11 cellular contexts compared by ENCODE assay signal in genomic region chr20:31669876-31670275, GRCh38. TPM values are rescaled to one million over a fixed set of nuclear protein-coding genes. Genes with fewer than 3 reads are reported as not detected.
DNase-seq lines count a peak whose midpoint lies in the region; FAIRE-seq and TF ChIP-seq lines count a peak whose summit lies in the region.
"Had no signal": no experiment of that assay in that cellular context is flagged by ENCODE, and none has a peak within 500 bp of the region (broad histone marks: within the 10 kb centered on the region; RNA-seq: fewer than 3 reads in every experiment).

No MANE protein-coding gene starts in this region.

- H3K36me3 Mint-ChIP-seq in osteocyte (ENCODE audit: unreplicated experiment): peaks cover 21% of the 10 kb centered on the region
- peaks cover 10% of the 10 kb centered on the region for H3K36me3 Mint-ChIP-seq in glutamatergic neuron (ENCODE audit: unreplicated experiment)

- BruUV-seq in A673 (replicated peaks; lab: Mats Ljungman, UMichigan): no TSS peak

- DNase-seq in A673 (ENCODE audit: low spot score) (no peak), SJSA1 (ENCODE audit: low read depth in 1 of 2, low spot score in 2 of 2) (no peak), esophagus muscularis mucosa (ENCODE audit: extremely low spot score) (no peak), osteocyte (ENCODE audit: extremely low spot score, unreplicated experiment) (no peak), hippocampal formation (lab: John Stamatoyannopoulos, UW) (no peak), glutamatergic neuron (no peak), NK-92 (lab: John Stamatoyannopoulos, UW; ENCODE audit: unreplicated experiment) (no peak), small intestine (no peak)
- DNase-seq: activated effector memory CD4-positive, alpha-beta T cell treated with Interleukin-2 at 50 U/mL for 16 hours had no signal

- H3K36me3 ChIP-seq in A673 (ENCODE audit: insufficient read depth, low read length, poor library complexity, severe bottlenecking) (peaks cover 9% of the 10 kb centered on the region), SJSA1 (peaks cover 71% of the 10 kb centered on the region), esophagus muscularis mucosa (peaks cover 13 to 23% (median 19%) of the 10 kb centered on the region in 4 donors), small intestine (ENCODE audit: control insufficient read depth in 2 of 2, insufficient read depth in 2 of 2, low read length in 2 of 2) (peaks cover 0 to 7% of the 10 kb centered on the region in 2 donors)

- FAIRE-seq in small intestine (lab: Jason Lieb, UNC): no peak

- H3K27ac ChIP-seq in A673 (ENCODE audit: low read depth, low read length, poor library complexity, severe bottlenecking) (peak overlapping the region; percentile 5), SJSA1 (peak overlapping the region; percentile 53), esophagus muscularis mucosa (replicated peaks in 1 of 4) (peak overlapping the region; percentile 80 to 88 (median 86)), small intestine (ENCODE audit: low read depth in 1 of 2, low read length in 1 of 2) (peak overlapping the region in 1 of 2 donors; percentile 85)
- H3K27ac ChIP-seq: SK-N-MC had no signal

- no peak for TF ChIP-seq CTCF in A673 (conservative IDR thresholded peaks at IDR 0.05; ENCODE audit: low read depth, low read length)
- TF ChIP-seq CTCF in esophagus muscularis mucosa (IDR thresholded peaks at IDR 0.05): no peak
- no peak for TF ChIP-seq CTCF in osteocyte (IDR thresholded peaks at IDR 0.05)
- no peak for TF ChIP-seq CTCF in glutamatergic neuron (IDR thresholded peaks at IDR 0.05; ENCODE audit: partially characterized antibody, unreplicated experiment)

- POLR2A ChIA-PET in A673 (lab: Charles Lee; ENCODE audit: low non-redundant PET): no interaction called here

- CTCF ChIA-PET in A673 (lab: Charles Lee): interaction anchor here (0.8 kb wide), 1 partner anchor 8 kb away, joined by 6 read pairs; no protein-coding TSS in a partner anchor

- H3K4me1 Mint-ChIP-seq in osteocyte (ENCODE audit: unreplicated experiment): peaks cover 41% of the 10 kb centered on the region
- H3K4me1 Mint-ChIP-seq in glutamatergic neuron (ENCODE audit: low read depth, unreplicated experiment): peaks cover 14% of the 10 kb centered on the region

- intact Hi-C loops in A673 (cut with micrococcal nuclease; ENCODE audit: unreplicated experiment) (no loop called here), esophagus muscularis mucosa (cut with DNase I) (loop anchor here (5.0 kb wide), 1 partner anchor 37 kb away; no protein-coding TSS in a partner anchor)

- H3K27me3 Mint-ChIP-seq in osteocyte (ENCODE audit: unreplicated experiment) (no peaks in the 10 kb centered on the region), glutamatergic neuron (ENCODE audit: unreplicated experiment) (peaks cover 22% of the 10 kb centered on the region)

- TF ChIP-seq POLR2A in esophagus muscularis mucosa (IDR thresholded peaks at IDR 0.05; ENCODE audit: low read depth): no peak

- H3K4me3 ChIP-seq in A673 (ENCODE audit: low read depth, low read length, poor library complexity, severe bottlenecking) (no peak overlapping the region), SJSA1 (no peak overlapping the region), esophagus muscularis mucosa (no peak overlapping the region), small intestine (ENCODE audit: low read depth in 1 of 2, low read length in 2 of 2) (no peak overlapping the region)
- H3K4me3 ChIP-seq: SK-N-MC had no signal

- H3K27ac Mint-ChIP-seq in osteocyte (ENCODE audit: unreplicated experiment) (peak overlapping the region; percentile 68), glutamatergic neuron (ENCODE audit: unreplicated experiment) (no peak overlapping the region)

- H3K27me3 ChIP-seq in A673 (replicated peaks; ENCODE audit: insufficient read depth, low read depth, low read length, poor library complexity): no peaks in the 10 kb centered on the region
- H3K27me3 ChIP-seq in SJSA1 (replicated peaks): no peaks in the 10 kb centered on the region
- H3K27me3 ChIP-seq in esophagus muscularis mucosa: no peaks in the 10 kb centered on the region
- no peaks in the 10 kb centered on the region for H3K27me3 ChIP-seq in small intestine (ENCODE audit: control insufficient read depth in 2 of 2, insufficient read depth in 2 of 2, low read length in 2 of 2)

- H3K4me1 ChIP-seq in A673 (ENCODE audit: insufficient read depth, low read length, poor library complexity, severe bottlenecking): peaks cover 11% of the 10 kb centered on the region
- H3K4me1 ChIP-seq in SJSA1 (replicated peaks): peaks cover 53% of the 10 kb centered on the region
- peaks cover 94 to 100% (median 99%) of the 10 kb centered on the region in 4 donors for H3K4me1 ChIP-seq in esophagus muscularis mucosa
- H3K4me1 ChIP-seq in small intestine (ENCODE audit: control insufficient read depth in 2 of 2, insufficient read depth in 1 of 2, low read depth in 1 of 2, low read length in 1 of 2): peaks cover 4 to 10% of the 10 kb centered on the region in 2 donors

- H3K4me3 Mint-ChIP-seq in osteocyte (ENCODE audit: unreplicated experiment) (no peak overlapping the region), glutamatergic neuron (ENCODE audit: unreplicated experiment) (no peak overlapping the region)

- WGBS in esophagus muscularis mucosa: 69% methylated on average over 3 of the region's 3 CpGs
- 62 to 86% (median 70%) methylated on average over 3 of the region's 3 CpGs for WGBS in small intestine, 3 donors

- H3K9me3 Mint-ChIP-seq in osteocyte (ENCODE audit: unreplicated experiment): no peaks in the 10 kb centered on the region
- peaks cover 10% of the 10 kb centered on the region for H3K9me3 Mint-ChIP-seq in glutamatergic neuron (ENCODE audit: unreplicated experiment)

- H3K9me3 ChIP-seq in A673 (ENCODE audit: low read depth, low read length, poor library complexity, severe bottlenecking): no peaks in the 10 kb centered on the region
- no peaks in the 10 kb centered on the region for H3K9me3 ChIP-seq in SJSA1 (replicated peaks)
- H3K9me3 ChIP-seq in esophagus muscularis mucosa: no peaks in the 10 kb centered on the region
- no peaks in the 10 kb centered on the region for H3K9me3 ChIP-seq in small intestine (ENCODE audit: control insufficient read depth, low read depth)

- no peak for TF ChIP-seq EP300 in esophagus muscularis mucosa (IDR thresholded peaks at IDR 0.05)

RNA-seq across cellular contexts. Expression of gene COX4I2, which starts 32.2 kb away (rescaled TPM):
- total RNA-seq in A673 (2021) (not detected in 2 replicates), esophagus muscularis mucosa (10 to 100 TPM in 1 of 4 donors, 1 to 10 TPM in 3; 2.1 to 14.2 (median 7.1) TPM), osteocyte (not detected in 2 replicates), glutamatergic neuron (ENCODE audit: unreplicated experiment) (not detected)
- not detected in 2 replicates for total RNA-seq in SJSA1 (2014; rRNA removed; shearing (Covaris generic))
- polyA plus RNA-seq in small intestine: 1 to 10 TPM in 1 of 3 donors, not detected in 2; 3.7 TPM
- total RNA-seq: HT1080 had no signal

RNA-seq across cellular contexts. Expression of gene BCL2L1, which starts 52.8 kb away (rescaled TPM):
- total RNA-seq in A673 (2021): 44.5 and 47.8 TPM in 2 replicates
- 103 and 106 TPM in 2 replicates for total RNA-seq in SJSA1 (2014; rRNA removed; shearing (Covaris generic))
- total RNA-seq in esophagus muscularis mucosa: 100 to 1,000 TPM in 3 of 4 donors, 10 to 100 TPM in 1; 94.3 to 181 (median 140) TPM
- 67.0 and 69.4 TPM in 2 replicates for total RNA-seq in osteocyte
- 136 TPM for total RNA-seq in glutamatergic neuron (ENCODE audit: unreplicated experiment)
- 100 to 1,000 TPM in 1 of 3 donors, 10 to 100 TPM in 2; 79.7 to 160 (median 92.8) TPM for polyA plus RNA-seq in small intestine
